In genomic region chr9:69243116-69243515, GRCh38 we compare ENCODE assay signal across 18 cellular contexts.
A peak's percentile ranks its signal among the peaks of the same experiment; 100 is the strongest.
DNase-seq lines count a peak whose midpoint lies in the region; ATAC-seq and TF ChIP-seq lines count a peak whose summit lies in the region.
"Had no signal": no experiment of that assay in that cellular context is flagged by ENCODE, and none has a peak within 500 bp of the region (broad histone marks: within the 10 kb centered on the region; RNA-seq: fewer than 3 reads in every experiment).

No MANE protein-coding gene starts in this region.

- no peaks in the 10 kb centered on the region for H3K27me3 Mint-ChIP-seq in GM23338 (ENCODE audit: insufficient read depth, low read depth, poor library complexity)
- H3K27me3 Mint-ChIP-seq: CD4-positive, alpha-beta memory T cell; CD4-positive, CD25-positive, alpha-beta regulatory T cell; CD8-positive, alpha-beta memory T cell had no signal

- no peaks in the 10 kb centered on the region for H3K9me3 Mint-ChIP-seq in GM23338
- H3K9me3 Mint-ChIP-seq: CD14-positive monocyte; CD4-positive, alpha-beta memory T cell; CD4-positive, CD25-positive, alpha-beta regulatory T cell; CD8-positive, alpha-beta memory T cell had no signal

- H3K9me2 ChIP-seq in GM23338 (ENCODE audit: insufficient read depth), result no peaks in the 10 kb centered on the region

- H3K36me3 Mint-ChIP-seq in GM23338 (ENCODE audit: low read depth), result peaks cover 43% of the 10 kb centered on the region

- no peaks in the 10 kb centered on the region for H3K79me2 ChIP-seq in GM23338 (replicated peaks; ENCODE audit: insufficient read depth)

- no peak overlapping the region for H3K27ac Mint-ChIP-seq in GM23338
- H3K27ac Mint-ChIP-seq: CD14-positive monocyte; CD4-positive, alpha-beta memory T cell; CD4-positive, CD25-positive, alpha-beta regulatory T cell; CD8-positive, alpha-beta memory T cell had no signal

- no peaks in the 10 kb centered on the region for H3K27me3 ChIP-seq in GM23338 (ENCODE audit: insufficient read depth)
- H3K27me3 ChIP-seq: BE2C, BLaER1 had no signal

- ATAC-seq in GM23338 (no peak), HG02981 (IDR thresholded peaks at IDR 0.05; ENCODE audit: unreplicated experiment) (no peak)

- peak overlapping the region; percentile 62; the same call in 1 of the 2 replicates for H3K27ac ChIP-seq in GM23338 (ENCODE audit: low read depth)
- H3K27ac ChIP-seq: BLaER1 had no signal

- H3K4me1 ChIP-seq in GM23338 (ENCODE audit: insufficient read depth), result no peaks in the 10 kb centered on the region
- H3K4me1 ChIP-seq: BE2C, BLaER1, Caco-2 had no signal

- H3K4me3 Mint-ChIP-seq in GM23338, result no peak overlapping the region
- H3K4me3 Mint-ChIP-seq: CD14-positive monocyte; CD4-positive, alpha-beta memory T cell; CD4-positive, CD25-positive, alpha-beta regulatory T cell; CD8-positive, alpha-beta memory T cell had no signal

- H3K36me3 ChIP-seq in GM23338 (ENCODE audit: insufficient read depth), result peaks cover 15% of the 10 kb centered on the region; the same call in 1 of the 2 replicates

- DNase-seq in GM23338 (ENCODE audit: low spot score) (no peak), epidermal melanocyte (ENCODE audit: insufficient read length, low spot score) (peak; percentile 68), DMS53 (lab: John Stamatoyannopoulos, UW) (no peak), DMS53 treated with DMSO at 0.1 percent for 48 hours (lab: John Stamatoyannopoulos, UW; ENCODE audit: unreplicated experiment) (no peak)
- DNase-seq: 8988T; ACHN; BE2C; C1 segment of cervical spinal cord; Caco-2; Calu3; CD4-positive, alpha-beta memory T cell; CD4-positive, CD25-positive, alpha-beta regulatory T cell; CD8-positive, alpha-beta memory T cell; DMS79 treated with DMSO at 0.1 percent for 48 hours; GF-D8 had no signal

- H3K4me1 Mint-ChIP-seq in GM23338, result no peaks in the 10 kb centered on the region
- H3K4me1 Mint-ChIP-seq: CD14-positive monocyte; CD4-positive, alpha-beta memory T cell; CD8-positive, alpha-beta memory T cell had no signal

- H3K4me2 ChIP-seq in GM23338, result no peak overlapping the region
- H3K4me2 ChIP-seq: BLaER1 had no signal

- TF ChIP-seq CTCF in GM23338 (conservative IDR thresholded peaks at IDR 0.05; ENCODE audit: low read depth in 2 of 2), result no peak

- H3K4me3 ChIP-seq in GM23338, result no peak overlapping the region
- H3K4me3 ChIP-seq: BLaER1 had no signal

- H4K20me1 ChIP-seq in GM23338 (replicated peaks; ENCODE audit: insufficient read depth), result no peaks in the 10 kb centered on the region
- H4K20me1 ChIP-seq: BLaER1 had no signal

- H2AFZ ChIP-seq in GM23338, result no peak overlapping the region

- no peaks in the 10 kb centered on the region; the same call in 1 of the 2 replicates for H3F3A ChIP-seq in GM23338 (replicated peaks; ENCODE audit: low read depth)

TF ChIP-seq in GM23338, 12 proteins besides CTCF, POLR2A, EP300 and RAD21:
- TF ChIP-seq CREB1 (CRISPR knock-in tag; IDR thresholded peaks at IDR 0.05; ENCODE audit: low read depth) (no peak), ZNF462 (CRISPR knock-in tag; IDR thresholded peaks at IDR 0.05) (no peak)
